In the genomic region with DNA sequence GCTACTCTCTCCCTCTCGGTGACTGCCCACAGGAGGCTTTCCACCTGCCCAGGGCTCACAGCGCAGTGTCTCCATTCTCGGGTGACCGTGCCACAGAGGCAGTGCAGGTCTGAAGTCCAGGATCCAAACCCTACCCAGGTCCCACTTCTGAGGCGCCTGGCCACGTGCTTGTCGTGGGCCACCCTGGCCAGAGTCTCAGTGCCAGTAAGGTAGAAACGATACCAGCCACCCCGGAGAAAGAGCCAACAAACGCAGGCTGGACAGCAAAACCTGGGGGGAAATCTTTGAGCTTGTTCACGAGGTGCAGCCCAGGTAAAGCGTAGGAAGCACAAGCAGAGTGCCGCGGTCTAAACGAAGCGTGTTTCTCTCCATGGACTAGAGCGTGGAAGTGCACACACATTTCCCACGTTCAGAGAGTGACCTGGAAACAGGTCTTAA, we compare ENCODE assay signal across 17 cellular contexts.
DNase-seq lines count a peak whose midpoint lies in the region; ATAC-seq and TF ChIP-seq lines count a peak whose summit lies in the region.
"Had no signal": no experiment of that assay in that cellular context is flagged by ENCODE, and none has a peak within 500 bp of the region (broad histone marks: within the 10 kb centered on the region; RNA-seq: fewer than 3 reads in every experiment).

No MANE protein-coding gene starts in this region.

- no peak overlapping the region for H3K14ac ChIP-seq in H9 (ENCODE audit: insufficient read depth, low read length)

- H3K4ac ChIP-seq in H9 (ENCODE audit: low read depth, low read length), result no peak overlapping the region

- H4K8ac ChIP-seq in H9 (replicated peaks; ENCODE audit: insufficient read length, low read depth, low read length), result no peak overlapping the region

- H3T11ph ChIP-seq in H9 (ENCODE audit: low read length), result no peak overlapping the region

- TF ChIP-seq CTCF in H9 (conservative IDR thresholded peaks at IDR 0.05), result no peak
- TF ChIP-seq CTCF in endodermal cell (conservative IDR thresholded peaks at IDR 0.05), result no peak
- TF ChIP-seq CTCF in neural progenitor cell (IDR thresholded peaks at IDR 0.05), result no peak
- TF ChIP-seq CTCF in uterus (IDR thresholded peaks at IDR 0.05), result no peak

- H3K4me3 ChIP-seq in endodermal cell (ENCODE audit: low read length) (no peak overlapping the region), neural progenitor cell (no peak overlapping the region), uterus (no peak overlapping the region)
- H3K4me3 ChIP-seq: GM23338, PC-9 had no signal

- no peak overlapping the region for H3K4me2 ChIP-seq in H9 (ENCODE audit: insufficient read depth, insufficient read length, low read length)
- H3K4me2 ChIP-seq in neural progenitor cell, result no peak overlapping the region
- H3K4me2 ChIP-seq: GM23338, PC-9 had no signal

- H3K9me3 Mint-ChIP-seq in H9, result peaks cover 26 to 28% of the 10 kb centered on the region in 2 experiments
- peaks cover 38% of the 10 kb centered on the region for H3K9me3 Mint-ChIP-seq in endodermal cell
- peaks cover 10% of the 10 kb centered on the region for H3K9me3 Mint-ChIP-seq in neural progenitor cell
- H3K9me3 Mint-ChIP-seq: CD4-positive, CD25-positive, alpha-beta regulatory T cell; IgD-negative memory B cell had no signal

- peak overlapping the region in 2 of 3 experiments; percentile 18 to 86; a peak in 2 of 7 replicates for H3K27ac Mint-ChIP-seq in H9
- H3K27ac Mint-ChIP-seq in endodermal cell, result no peak overlapping the region
- H3K27ac Mint-ChIP-seq in neural progenitor cell, result peak overlapping the region; percentile 82
- H3K27ac Mint-ChIP-seq: CD4-positive, CD25-positive, alpha-beta regulatory T cell; GM23338; IgD-negative memory B cell had no signal

- H3K9ac ChIP-seq in H9 (ENCODE audit: extremely low read depth, insufficient read length, low read length), result no peak overlapping the region
- no peak overlapping the region for H3K9ac ChIP-seq in endodermal cell (ENCODE audit: extremely low read depth, low read length, poor library complexity, severe bottlenecking)
- H3K9ac ChIP-seq in neural progenitor cell, result no peak overlapping the region

- H3K27ac ChIP-seq in H9 (ENCODE audit: insufficient read length, low read depth, low read length), result no peak overlapping the region
- no peak overlapping the region for H3K27ac ChIP-seq in endodermal cell (ENCODE audit: low read depth, low read length)
- H3K27ac ChIP-seq in neural progenitor cell, result no peak overlapping the region
- no peak overlapping the region for H3K27ac ChIP-seq in uterus
- H3K27ac ChIP-seq: PC-9 had no signal

- no peak overlapping the region for H2BK15ac ChIP-seq in H9 (ENCODE audit: low read depth, low read length)

- no peak for TF ChIP-seq POLR2A in uterus (IDR thresholded peaks at IDR 0.05)

- H3K56ac ChIP-seq in H9 (ENCODE audit: insufficient read length, low read depth, low read length), result no peak overlapping the region

- H3K23ac ChIP-seq in H9 (ENCODE audit: insufficient read length, low read depth, low read length), result no peak overlapping the region

- H3K23me2 ChIP-seq in H9 (ENCODE audit: insufficient read length, low read depth, low read length, poor library complexity, severe bottlenecking), result no peaks in the 10 kb centered on the region

- intact Hi-C loops in uterus (cut with DNase I; ENCODE audit: low total_unique reads), result no loop called here

- H3K4me3 Mint-ChIP-seq in H9 (no peak overlapping the region; a peak in 1 of 5 replicates), endodermal cell (no peak overlapping the region), neural progenitor cell (no peak overlapping the region)
- H3K4me3 Mint-ChIP-seq: GM23338, IgD-negative memory B cell had no signal

- DNase-seq in H9, result peak; percentile 22
- peak; percentile 38 for DNase-seq in endodermal cell
- DNase-seq in neural progenitor cell (ENCODE audit: low spot score), result no peak
- peak; percentile 10 for DNase-seq in uterus
- no peak for DNase-seq in stimulated activated CD8-positive, alpha-beta memory T cell treated with anti-CD3 and anti-CD28 coated beads, Interleukin-4, amount 100 ng/mL, for 48 hours
- DNase-seq: CD4-positive, CD25-positive, alpha-beta regulatory T cell; DMS79 treated with DMSO at 0.1 percent for 48 hours; NCI-H1105; NCI-H146; NCI-H2029; NCI-H2227 treated with DMSO at 0.1 percent for 48 hours; NCI-H510A; PC-9 had no signal

- H3K79me1 ChIP-seq in H9 (ENCODE audit: insufficient read depth, low read depth, low read length, poor library complexity, severe bottlenecking), result no peaks in the 10 kb centered on the region

- H3K18ac ChIP-seq in H9 (ENCODE audit: insufficient read length, low read depth, low read length), result no peak overlapping the region

- H3K79me2 ChIP-seq in H9 (ENCODE audit: insufficient read depth, low read length), result no peaks in the 10 kb centered on the region; the same call in 1 of the 2 replicates
- H3K79me2 ChIP-seq in neural progenitor cell (ENCODE audit: low read depth), result peaks cover 21% of the 10 kb centered on the region

- no peak overlapping the region for H4K91ac ChIP-seq in H9 (ENCODE audit: insufficient read length, low read depth, low read length)

- H3K36me3 Mint-ChIP-seq in H9 (ENCODE audit: insufficient read depth in 1 of 3, low read depth in 3 of 3), result peaks cover 29 to 41% (median 39%) of the 10 kb centered on the region in 3 experiments
- H3K36me3 Mint-ChIP-seq in endodermal cell (ENCODE audit: low read depth), result peaks cover 56% of the 10 kb centered on the region
- peaks cover 22% of the 10 kb centered on the region for H3K36me3 Mint-ChIP-seq in neural progenitor cell

- no peaks in the 10 kb centered on the region for H3K27me3 Mint-ChIP-seq in H9 (ENCODE audit: low read depth)
- no peaks in the 10 kb centered on the region for H3K27me3 Mint-ChIP-seq in endodermal cell (ENCODE audit: insufficient read depth)
- peaks cover 4% of the 10 kb centered on the region for H3K27me3 Mint-ChIP-seq in neural progenitor cell (ENCODE audit: insufficient read depth, low read depth)
- H3K27me3 Mint-ChIP-seq: CD4-positive, CD25-positive, alpha-beta regulatory T cell; IgD-negative memory B cell had no signal

- peaks cover 25 to 27% of the 10 kb centered on the region in 2 experiments for H3K4me1 Mint-ChIP-seq in H9
- peaks cover 5% of the 10 kb centered on the region for H3K4me1 Mint-ChIP-seq in endodermal cell
- peaks cover 37% of the 10 kb centered on the region for H3K4me1 Mint-ChIP-seq in neural progenitor cell

- peaks cover 4% of the 10 kb centered on the region; the same call in 1 of the 2 replicates for H3K4me1 ChIP-seq in H9 (ENCODE audit: insufficient read depth, low read length)
- H3K4me1 ChIP-seq in endodermal cell (ENCODE audit: control insufficient read depth, insufficient read depth, low read length), result no peaks in the 10 kb centered on the region
- peaks cover 13% of the 10 kb centered on the region for H3K4me1 ChIP-seq in neural progenitor cell
- H3K4me1 ChIP-seq in uterus, result peaks cover 7 to 11% of the 10 kb centered on the region in 2 donors

- no CpG with 5 or more reads among the region's 18 CpGs for WGBS in H9 (ENCODE audit: extremely low coverage, insufficient read length, low lambda C conversion rate)
- WGBS in endodermal cell (ENCODE audit: insufficient coverage in 1 of 2, insufficient read length in 1 of 2), 2 experiments, result 94 to 99% methylated on average over 17 to 18 of the region's 18 CpGs

- no peaks in the 10 kb centered on the region for H3K27me3 ChIP-seq in H9 (ENCODE audit: insufficient read depth, low read length)
- H3K27me3 ChIP-seq in endodermal cell (ENCODE audit: control insufficient read depth, insufficient read depth, low read length, poor library complexity, severe bottlenecking), result no peaks in the 10 kb centered on the region
- no peaks in the 10 kb centered on the region for H3K27me3 ChIP-seq in neural progenitor cell
- no peaks in the 10 kb centered on the region for H3K27me3 ChIP-seq in uterus

- H2BK20ac ChIP-seq in H9 (ENCODE audit: low read depth, low read length, poor library complexity, severe bottlenecking), result no peak overlapping the region

- H2AFZ ChIP-seq in H9 (ENCODE audit: low read length), result no peak overlapping the region
- no peak overlapping the region for H2AFZ ChIP-seq in neural progenitor cell (replicated peaks)
- H2AFZ ChIP-seq: GM23338, PC-9 had no signal

- H2AK5ac ChIP-seq in H9 (ENCODE audit: insufficient read length, low read length), result no peak overlapping the region

- no peak overlapping the region for H2BK120ac ChIP-seq in H9 (ENCODE audit: low read depth, low read length, poor library complexity, severe bottlenecking)

- ATAC-seq in GM21786 (IDR thresholded peaks at IDR 0.05; ENCODE audit: unreplicated experiment) (no peak), HG03139 (IDR thresholded peaks at IDR 0.05; ENCODE audit: unreplicated experiment) (no peak)
- ATAC-seq: GM23338 had no signal

- H3K36me3 ChIP-seq in endodermal cell (ENCODE audit: control insufficient read depth, insufficient read depth, low read length) (peaks cover 49% of the 10 kb centered on the region), neural progenitor cell (no peaks in the 10 kb centered on the region), uterus (no peaks in the 10 kb centered on the region)

- H3K9me3 ChIP-seq in H9 (ENCODE audit: control insufficient read depth, low read depth, low read length) (no peaks in the 10 kb centered on the region), endodermal cell (ENCODE audit: control insufficient read depth, low read length) (peaks cover 40% of the 10 kb centered on the region), neural progenitor cell (ENCODE audit: low read depth) (no peaks in the 10 kb centered on the region), uterus (no peaks in the 10 kb centered on the region)

- H4K5ac ChIP-seq in H9 (ENCODE audit: insufficient read length, low read depth, low read length), result no peak overlapping the region

- no peak overlapping the region for H2BK12ac ChIP-seq in H9 (ENCODE audit: insufficient read length, low read depth, low read length)

- peaks cover 23% of the 10 kb centered on the region for H3F3A ChIP-seq in neural progenitor cell (ENCODE audit: low read depth)

- no peaks in the 10 kb centered on the region for H4K20me1 ChIP-seq in H9 (ENCODE audit: control insufficient read depth, insufficient read depth, insufficient read length)
- peaks cover 16% of the 10 kb centered on the region for H4K20me1 ChIP-seq in neural progenitor cell (ENCODE audit: low read depth)

- no peak overlapping the region for H2BK5ac ChIP-seq in H9 (ENCODE audit: insufficient read length, low read length)

Comparison
In these comparisons a context has a peak if more than half of its experiments do, and no peak if none do; other contexts are left out.
1. DNase-seq: peak in H9 (single experiment), endodermal cell (single experiment) and uterus (2 of 2); none in neural progenitor cell (single experiment) and stimulated activated CD8-positive, alpha-beta memory T cell treated with anti-CD3 and anti-CD28 coated beads, Interleukin-4, amount 100 ng/mL, for 48 hours (single experiment).